Comparison of ENCODE assay signal across 8 cellular contexts in the genomic region with DNA sequence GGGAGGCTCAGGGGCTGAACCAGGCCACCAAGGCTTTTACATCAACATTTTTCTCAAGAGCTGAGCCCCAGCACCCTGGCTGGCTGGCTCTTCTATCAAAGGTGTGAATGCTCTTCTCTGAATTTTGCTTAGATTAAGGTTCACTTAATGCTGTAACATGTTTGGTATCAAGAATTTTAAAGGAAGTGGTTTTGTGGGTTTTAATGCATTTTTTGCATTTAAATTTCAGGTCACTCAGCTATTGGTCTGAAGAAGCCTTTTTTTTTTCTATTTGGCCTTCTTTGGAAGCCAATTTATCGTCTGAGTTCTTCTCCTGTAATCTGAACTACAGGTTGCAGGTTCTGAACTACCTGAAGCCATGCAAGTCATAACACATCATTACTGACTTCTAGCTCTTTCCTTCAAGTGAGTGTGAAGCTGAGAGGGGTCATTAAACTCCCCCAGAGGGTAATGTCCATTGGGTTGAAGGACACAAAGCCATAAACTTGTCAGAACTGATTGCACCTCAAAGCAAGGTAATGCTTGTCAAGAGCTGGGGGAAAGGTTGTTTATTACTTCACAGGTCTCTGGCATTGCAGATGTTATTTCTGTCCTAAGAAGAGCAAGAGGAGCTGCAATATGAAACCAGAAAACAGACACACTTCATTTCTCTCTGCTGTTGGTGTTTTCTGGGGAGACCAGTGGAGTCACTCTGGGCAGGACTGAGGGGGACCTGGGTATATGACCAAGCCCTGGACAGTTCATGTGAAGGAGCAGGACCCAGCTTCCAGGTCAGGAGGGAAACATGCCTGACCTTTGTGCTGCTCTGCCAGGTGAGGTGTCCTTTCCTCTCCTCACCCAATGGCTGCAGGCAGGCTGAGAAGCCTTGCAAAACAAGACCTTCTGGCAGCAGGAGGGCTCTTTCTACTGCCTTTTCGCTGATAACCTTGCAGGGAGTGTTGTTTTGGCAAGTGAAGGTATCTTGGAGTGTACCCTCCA. TPM values are rescaled to one million over a fixed set of nuclear protein-coding genes. Genes with fewer than 3 reads are reported as not detected.
DNase-seq lines count a peak whose midpoint lies in the region; ATAC-seq, FAIRE-seq and TF ChIP-seq lines count a peak whose summit lies in the region.
"Had no signal": no experiment of that assay in that cellular context is flagged by ENCODE, and none has a peak within 500 bp of the region (broad histone marks: within the 10 kb centered on the region; RNA-seq: fewer than 3 reads in every experiment).

No MANE protein-coding gene starts in this region.

- FAIRE-seq in GM12891 (lab: Jason Lieb, UNC), result no peak

- ATAC-seq in GM19395 (IDR thresholded peaks at IDR 0.05; ENCODE audit: unreplicated experiment), result peak; percentile 74
- ATAC-seq in HG03103 (IDR thresholded peaks at IDR 0.05; ENCODE audit: low read depth, unreplicated experiment), result peak; percentile 68
- no peak for ATAC-seq in HG03460 (IDR thresholded peaks at IDR 0.05; ENCODE audit: unreplicated experiment)

- peaks cover 16% of the 10 kb centered on the region for H3K4me1 Mint-ChIP-seq in progenitor cell of endocrine pancreas (ENCODE audit: low read depth)

- TF ChIP-seq CTCF in progenitor cell of endocrine pancreas (IDR thresholded peaks at IDR 0.05; ENCODE audit: unreplicated experiment), result no peak

- no peaks in the 10 kb centered on the region for H3K36me3 Mint-ChIP-seq in progenitor cell of endocrine pancreas (ENCODE audit: insufficient read depth)

- TF ChIP-seq POLR2A in GM12891 (IDR thresholded peaks at IDR 0.05; ENCODE audit: low read depth, low read length), result no peak

- H3K27me3 Mint-ChIP-seq in progenitor cell of endocrine pancreas, result peaks cover 5% of the 10 kb centered on the region

- no peaks in the 10 kb centered on the region for H3K9me3 Mint-ChIP-seq in progenitor cell of endocrine pancreas (ENCODE audit: low read depth)

- DNase-seq in activated gamma-delta T cell treated with anti-CD3 and anti-CD28 coated beads, Interleukin-2, amount 50 U/mL, for 16 hours (ENCODE audit: low read depth), result peak; percentile 19
- DNase-seq in progenitor cell of endocrine pancreas (ENCODE audit: low spot score, unreplicated experiment) (no peak), GM12891 (ENCODE audit: insufficient read length, low spot score) (no peak), RKO (ENCODE audit: low spot score) (no peak)
- DNase-seq: cerebellar nuclear complex had no signal

- peak overlapping the region; percentile 77 for H3K27ac Mint-ChIP-seq in progenitor cell of endocrine pancreas

- no peak overlapping the region for H3K4me3 Mint-ChIP-seq in progenitor cell of endocrine pancreas (ENCODE audit: low read depth)

TF ChIP-seq in GM12891, 5 proteins besides CTCF, POLR2A, EP300 and RAD21:
- TF ChIP-seq SPI1 (IDR thresholded peaks at IDR 0.05; ENCODE audit: low read depth, low read length) (no peak), PAX5 (IDR thresholded peaks at IDR 0.05; ENCODE audit: insufficient read depth, low read length, severe bottlenecking) (no peak), POLR2AphosphoS5 (IDR thresholded peaks at IDR 0.05; ENCODE audit: low read depth, low read length) (no peak), TAF1 (IDR thresholded peaks at IDR 0.05; ENCODE audit: low read depth, low read length) (no peak)

RNA-seq across cellular contexts. Expression of a gene that starts 26.1 kb away (rescaled TPM):
- 13.6 and 14.1 TPM in 2 replicates for total RNA-seq in progenitor cell of endocrine pancreas
- polyA plus RNA-seq in GM12891 (2012; ENCODE audit: low read depth, missing spikeins), result 31.6 TPM
